Comparison of ENCODE assay signal across 35 cellular contexts in genomic region chr3:170211668-170212067, GRCh38.
"Had no signal": no experiment of that assay in that cellular context is flagged by ENCODE, and none has a peak within 500 bp of the region (broad histone marks: within the 10 kb centered on the region; RNA-seq: fewer than 3 reads in every experiment).

No MANE protein-coding gene starts in this region.

- H3K9me2 ChIP-seq: SK-N-SH had no signal

- H3K27ac Mint-ChIP-seq: activated B cell treated with CpG ODN at 0.5 μM for 24 hours; activated CD4-positive, alpha-beta memory T cell treated with anti-CD3 and anti-CD28 coated beads for 36 hours; activated naive CD4-positive, alpha-beta T cell treated with anti-CD3 and anti-CD28 coated beads for 36 hours; activated naive CD4-positive, alpha-beta T cell treated with anti-CD3 and anti-CD28 coated beads, Interleukin-2, amount 50 U/mL, for 72 hours; activated T-helper 1 cell treated with anti-CD3 and anti-CD28 coated beads, Interleukin-12 subunit alpha, Interleukin-12 subunit beta, Interleukin-2, Interleukin-4 antibody, amounts not matched to agents 30 ng/mL and 10 ng/mL and 1 ng/mL, durations not matched to agents 14 hours and 24 hours and 36 hours had no signal

- H3K4me3 ChIP-seq: adrenal gland, body of pancreas, breast epithelium, Peyer's patch, SJSA1 had no signal

- H3K9me3 Mint-ChIP-seq: activated B cell treated with CpG ODN at 0.5 μM for 24 hours; activated CD4-positive, alpha-beta memory T cell treated with anti-CD3 and anti-CD28 coated beads for 36 hours; activated naive CD4-positive, alpha-beta T cell treated with anti-CD3 and anti-CD28 coated beads for 36 hours; activated T-cell treated with anti-CD3 and anti-CD28 coated beads, Interleukin-2, amount 50 U/mL, for 4 hours had no signal

- ATAC-seq: activated naive CD4-positive, alpha-beta T cell treated with anti-CD3 and anti-CD28 coated beads, Interleukin-2, amount 50 U/mL, for 72 hours; activated T-cell treated with anti-CD3 and anti-CD28 coated beads, Interleukin-2, amount 50 U/mL, for 4 hours; body of pancreas; PC-3 had no signal

- DNase-seq: activated B cell treated with CpG ODN at 0.5 μM for 24 hours; activated CD4-positive, alpha-beta memory T cell treated with anti-CD3 and anti-CD28 coated beads for 36 hours; activated CD4-positive, alpha-beta T cell treated with anti-CD3 and anti-CD28 coated beads for 4 hours; activated CD4-positive, alpha-beta T cell treated with anti-CD3 and anti-CD28 coated beads, Interleukin-2, amount 50 U/mL, for 1 hour; activated CD4-positive, CD25-positive, alpha-beta regulatory T cell treated with anti-CD3 and anti-CD28 coated beads, Interleukin-2, amount 50 U/mL, for 72 hours; activated CD8-positive, alpha-beta memory T cell treated with anti-CD3 and anti-CD28 coated beads, Interleukin-2, amount 50 U/mL, for 4 hours; activated gamma-delta T cell treated with Interleukin-2 at 50 U/mL for 16 hours; activated naive CD4-positive, alpha-beta T cell treated with anti-CD3 and anti-CD28 coated beads for 36 hours; activated T-cell treated with anti-CD3 and anti-CD28 coated beads for 4 hours; activated T-cell treated with anti-CD3 and anti-CD28 coated beads, Interleukin-2, amount 50 U/mL, for 4 hours; adrenal gland; body of pancreas; Karpas-422; KBM-7; NCI-H1105; NCI-H1417 treated with DMSO at 0.1 percent for 48 hours; NCI-H187 treated with DMSO at 0.1 percent for 48 hours; NCI-H2081; NCI-H2171; NCI-H510A; NCI-H526; NCI-H748 treated with DMSO at 0.1 percent for 48 hours; NK-92 treated with Interleukin-12 subunit alpha and Interleukin-12 subunit beta, amount 100 ng/mL, for 24 hours; PC-3; Peyer's patch; RPMI8226; SHP77 treated with DMSO at 0.1 percent for 48 hours; SK-N-SH; T-helper 1 cell; T-helper 2 cell; T-helper 9 cell had no signal

- H3K27me3 ChIP-seq: body of pancreas, breast epithelium, Peyer's patch, SJSA1 had no signal

- H3K9me3 ChIP-seq: adrenal gland, body of pancreas, Peyer's patch, SJSA1, SK-N-SH had no signal

- H3K4me3 Mint-ChIP-seq: activated B cell treated with CpG ODN at 0.5 μM for 24 hours; activated CD4-positive, alpha-beta memory T cell treated with anti-CD3 and anti-CD28 coated beads for 36 hours; activated naive CD4-positive, alpha-beta T cell treated with anti-CD3 and anti-CD28 coated beads for 36 hours; activated T-cell treated with anti-CD3 and anti-CD28 coated beads, Interleukin-2, amount 50 U/mL, for 4 hours; activated T-helper 1 cell treated with anti-CD3 and anti-CD28 coated beads, Interleukin-12 subunit alpha, Interleukin-12 subunit beta, Interleukin-2, Interleukin-4 antibody, amounts not matched to agents 30 ng/mL and 10 ng/mL and 1 ng/mL, durations not matched to agents 14 hours and 24 hours and 36 hours had no signal

- H3K4me2 ChIP-seq: SK-N-SH had no signal

- H3K36me3 ChIP-seq: adrenal gland, breast epithelium, Peyer's patch, SJSA1 had no signal

- H3K27ac ChIP-seq: adrenal gland, body of pancreas, breast epithelium, Peyer's patch, SJSA1 had no signal

- H3K9ac ChIP-seq: SK-N-SH had no signal

- H3K4me1 Mint-ChIP-seq: activated B cell treated with CpG ODN at 0.5 μM for 24 hours had no signal

- H3K4me1 ChIP-seq: adrenal gland, body of pancreas, breast epithelium, Peyer's patch, SJSA1 had no signal

- H3K36me3 Mint-ChIP-seq: activated CD4-positive, alpha-beta memory T cell treated with anti-CD3 and anti-CD28 coated beads for 36 hours; activated naive CD4-positive, alpha-beta T cell treated with anti-CD3 and anti-CD28 coated beads, Interleukin-2, amount 50 U/mL, for 72 hours had no signal
